Comparison of ENCODE assay signal across 23 cellular contexts in genomic region chr9:135889564-135890189, GRCh38. TPM values are rescaled to one million over a fixed set of nuclear protein-coding genes. Genes with fewer than 3 reads are reported as not detected.
DNase-seq lines count a peak whose midpoint lies in the region; ATAC-seq and TF ChIP-seq lines count a peak whose summit lies in the region.
"Had no signal": no experiment of that assay in that cellular context is flagged by ENCODE, and none has a peak within 500 bp of the region (broad histone marks: within the 10 kb centered on the region; RNA-seq: fewer than 3 reads in every experiment).

No MANE protein-coding gene starts in this region.

- H2BK15ac ChIP-seq in H9 (ENCODE audit: low read depth, low read length) = no peak overlapping the region

- H3T11ph ChIP-seq in H9 (ENCODE audit: low read length) = no peak overlapping the region

- H3K27me3 Mint-ChIP-seq in H9 (ENCODE audit: low read depth) (no peaks in the 10 kb centered on the region), mesothelial cell of epicardium (ENCODE audit: low read depth) (no peaks in the 10 kb centered on the region)
- H3K27me3 Mint-ChIP-seq: central memory CD8-positive, alpha-beta T cell had no signal

- POLR2A ChIA-PET in A673 (lab: Charles Lee; ENCODE audit: low non-redundant PET) = no interaction called here

- no peak overlapping the region for H3K4me3 ChIP-seq in A673 (ENCODE audit: low read depth, low read length, poor library complexity, severe bottlenecking)
- no peak overlapping the region for H3K4me3 ChIP-seq in coronary artery
- H3K4me3 ChIP-seq: heart right ventricle, Peyer's patch, upper lobe of left lung had no signal

- WGBS in H9 (ENCODE audit: extremely low coverage, insufficient read length, low lambda C conversion rate) = no CpG with 5 or more reads among the region's 19 CpGs

- H3K4ac ChIP-seq in H9 (ENCODE audit: low read depth, low read length) = no peak overlapping the region

- H2AK5ac ChIP-seq in H9 (ENCODE audit: insufficient read length, low read length) = no peak overlapping the region

- peaks cover 88% of the 10 kb centered on the region for H3K79me2 ChIP-seq in H9 (ENCODE audit: insufficient read depth, low read length)

- no peak overlapping the region for H3K56ac ChIP-seq in H9 (ENCODE audit: insufficient read length, low read depth, low read length)

- no peak for ATAC-seq in GM21529 (IDR thresholded peaks at IDR 0.05; ENCODE audit: unreplicated experiment)
- ATAC-seq: right cardiac atrium, SK-N-SH treated with all-trans-retinoic acid at 6 μM for 48 hours had no signal

- H2BK5ac ChIP-seq in H9 (ENCODE audit: insufficient read length, low read length) = no peak overlapping the region

- H4K5ac ChIP-seq in H9 (ENCODE audit: insufficient read length, low read depth, low read length) = no peak overlapping the region

- H3K27me3 ChIP-seq in A673 (replicated peaks; ENCODE audit: insufficient read depth, low read depth, low read length, poor library complexity) = no peaks in the 10 kb centered on the region
- H3K27me3 ChIP-seq in H9 (ENCODE audit: insufficient read depth, low read length) = no peaks in the 10 kb centered on the region
- H3K27me3 ChIP-seq: heart right ventricle, Peyer's patch, upper lobe of left lung had no signal

- peaks cover 3% of the 10 kb centered on the region for H3K9me3 ChIP-seq in A673 (ENCODE audit: low read depth, low read length, poor library complexity, severe bottlenecking)
- no peaks in the 10 kb centered on the region for H3K9me3 ChIP-seq in H9 (ENCODE audit: control insufficient read depth, low read depth, low read length)
- H3K9me3 ChIP-seq: heart right ventricle, Peyer's patch, upper lobe of left lung had no signal

- H3K23me2 ChIP-seq in H9 (ENCODE audit: insufficient read length, low read depth, low read length, poor library complexity, severe bottlenecking) = no peaks in the 10 kb centered on the region

- no peaks in the 10 kb centered on the region for H3K36me3 ChIP-seq in A673 (ENCODE audit: insufficient read depth, low read length, poor library complexity, severe bottlenecking)
- H3K36me3 ChIP-seq: heart right ventricle, Peyer's patch, upper lobe of left lung had no signal

- intact Hi-C loops in A673 (cut with micrococcal nuclease; ENCODE audit: unreplicated experiment) = no loop called here

- H3K27ac ChIP-seq in A673 (ENCODE audit: low read depth, low read length, poor library complexity, severe bottlenecking) = peak overlapping the region; percentile 50
- H3K27ac ChIP-seq in H9 (ENCODE audit: insufficient read length, low read depth, low read length) = no peak overlapping the region
- no peak overlapping the region for H3K27ac ChIP-seq in coronary artery
- H3K27ac ChIP-seq: KMS-11, Peyer's patch, upper lobe of left lung had no signal

- DNase-seq in A673 (ENCODE audit: low spot score) = no peak
- DNase-seq in H9 = no peak
- peak; percentile 11 for DNase-seq in coronary artery (ENCODE audit: low spot score)
- DNase-seq in mesothelial cell of epicardium (ENCODE audit: low spot score in 2 of 2, unreplicated experiment in 2 of 2) = peak in 1 of 2 experiments; percentile 20
- no peak for DNase-seq in H4 (ENCODE audit: low spot score)
- DNase-seq in activated CD4-positive, alpha-beta T cell treated with anti-CD3 and anti-CD28 coated beads, Interleukin-2, amount 50 U/mL, for 4 hours = no peak
- no peak for DNase-seq in GOT3 (lab: John Stamatoyannopoulos, UW)
- DNase-seq: activated CD4-positive, alpha-beta T cell treated with anti-CD3 and anti-CD28 coated beads for 1 hour; activated effector memory CD4-positive, alpha-beta T cell treated with anti-CD3 and anti-CD28 coated beads, Interleukin-2, amount 50 U/mL, for 16 hours; amygdala; effector CD8-positive, alpha-beta T cell; heart right ventricle; mesenchymal stem cell; nucleus accumbens; Peyer's patch; right cardiac atrium; stimulated activated naive CD4-positive, alpha-beta T cell; T1000; upper lobe of left lung had no signal

- no peak overlapping the region for H2BK120ac ChIP-seq in H9 (ENCODE audit: low read depth, low read length, poor library complexity, severe bottlenecking)

- no peak overlapping the region for H2BK20ac ChIP-seq in H9 (ENCODE audit: low read depth, low read length, poor library complexity, severe bottlenecking)

- no peak overlapping the region for H4K8ac ChIP-seq in H9 (replicated peaks; ENCODE audit: insufficient read length, low read depth, low read length)

- H4K91ac ChIP-seq in H9 (ENCODE audit: insufficient read length, low read depth, low read length) = no peak overlapping the region

- H3K23ac ChIP-seq in H9 (ENCODE audit: insufficient read length, low read depth, low read length) = no peak overlapping the region

- no TSS peak for BruUV-seq in A673 (replicated peaks; lab: Mats Ljungman, UMichigan)

- H3K4me1 ChIP-seq in A673 (ENCODE audit: insufficient read depth, low read length, poor library complexity, severe bottlenecking) (peaks cover 57% of the 10 kb centered on the region), H9 (ENCODE audit: insufficient read depth, low read length) (peaks cover 13% of the 10 kb centered on the region; the same call in 1 of the 2 replicates)

- peaks cover 13% of the 10 kb centered on the region for H3K79me1 ChIP-seq in H9 (ENCODE audit: insufficient read depth, low read depth, low read length, poor library complexity, severe bottlenecking)

- H3K9me3 Mint-ChIP-seq in H9 (no peaks in the 10 kb centered on the region), mesothelial cell of epicardium (peaks cover 7% of the 10 kb centered on the region)
- H3K9me3 Mint-ChIP-seq: central memory CD8-positive, alpha-beta T cell had no signal

- H4K20me1 ChIP-seq in H9 (ENCODE audit: control insufficient read depth, insufficient read depth, insufficient read length) = peaks cover 6% of the 10 kb centered on the region

- H2AFZ ChIP-seq in H9 (ENCODE audit: low read length) = no peak overlapping the region

- CTCF ChIA-PET in A673 (lab: Charles Lee) = no interaction called here

- H3K36me3 Mint-ChIP-seq in H9 (ENCODE audit: insufficient read depth in 1 of 3, low read depth in 3 of 3) (peaks cover 0 to under 1% (median 0%) of the 10 kb centered on the region in 3 experiments; a peak in 2 of 7 replicates), mesothelial cell of epicardium (peaks cover 9% of the 10 kb centered on the region)

- H3K18ac ChIP-seq in H9 (ENCODE audit: insufficient read length, low read depth, low read length) = no peak overlapping the region

- no peak overlapping the region for H3K9ac ChIP-seq in H9 (ENCODE audit: extremely low read depth, insufficient read length, low read length)
- H3K9ac ChIP-seq: KMS-11 had no signal

- no peak overlapping the region; a peak in 1 of 5 replicates for H3K4me3 Mint-ChIP-seq in H9
- no peak overlapping the region for H3K4me3 Mint-ChIP-seq in mesothelial cell of epicardium
- H3K4me3 Mint-ChIP-seq: central memory CD8-positive, alpha-beta T cell had no signal

- H3K4me1 Mint-ChIP-seq in H9 (peaks cover 86 to 88% of the 10 kb centered on the region in 2 experiments), mesothelial cell of epicardium (peaks cover 66% of the 10 kb centered on the region)

- H3K27ac Mint-ChIP-seq in H9 (peak overlapping the region; percentile 64 to 93 (median 80)), mesothelial cell of epicardium (peak overlapping the region; percentile 84)

- no peak for TF ChIP-seq CTCF in A673 (conservative IDR thresholded peaks at IDR 0.05; ENCODE audit: low read depth, low read length)
- TF ChIP-seq CTCF in H9 (conservative IDR thresholded peaks at IDR 0.05) = no peak
- TF ChIP-seq CTCF in coronary artery (IDR thresholded peaks at IDR 0.05) = no peak
- no peak for TF ChIP-seq CTCF in mesothelial cell of epicardium (IDR thresholded peaks at IDR 0.05; ENCODE audit: unreplicated experiment)

- peak overlapping the region; percentile 33; the same call in 1 of the 2 replicates for H3K14ac ChIP-seq in H9 (ENCODE audit: insufficient read depth, low read length)

- H2BK12ac ChIP-seq in H9 (ENCODE audit: insufficient read length, low read depth, low read length) = no peak overlapping the region

- H3K4me2 ChIP-seq in H9 (ENCODE audit: insufficient read depth, insufficient read length, low read length) = no peak overlapping the region
- H3K4me2 ChIP-seq: KMS-11 had no signal

RNA-seq across cellular contexts. Expression of gene CAMSAP1, which starts 17.7 kb away (rescaled TPM):
- total RNA-seq in A673 (2021) = 51.0 and 52.3 TPM in 2 replicates
- 43.6 and 52.7 TPM in 2 replicates for total RNA-seq in H9 (2021)
- 62.4 to 64.4 TPM (median 63.3 TPM) in 3 replicates for total RNA-seq in mesothelial cell of epicardium
- total RNA-seq in H4 (2014; rRNA removed; shearing (Covaris generic)) = 11.0 and 13.5 TPM in 2 replicates
